ENCODE assay signal across 24 cellular contexts in genomic region chr1:197063212-197063611, GRCh38. TPM values are rescaled to one million over a fixed set of nuclear protein-coding genes. Genes with fewer than 3 reads are reported as not detected.
DNase-seq lines count a peak whose midpoint lies in the region; ATAC-seq and TF ChIP-seq lines count a peak whose summit lies in the region.
"Had no signal": no experiment of that assay in that cellular context is flagged by ENCODE, and none has a peak within 500 bp of the region (broad histone marks: within the 10 kb centered on the region; RNA-seq: fewer than 3 reads in every experiment).

No MANE protein-coding gene starts in this region.

- no peak overlapping the region for H3K4me3 ChIP-seq in testis
- H3K4me3 ChIP-seq: body of pancreas, SJSA1, smooth muscle cell had no signal

- H3K27ac ChIP-seq in testis = no peak overlapping the region
- H3K27ac ChIP-seq: 22Rv1, body of pancreas, SJSA1 had no signal

- CTCF ChIA-PET in activated naive CD4-positive, alpha-beta T cell treated with anti-CD3 and anti-CD28 coated beads, Interleukin-2, amount 10 ng/mL, durations not matched to agents 7 days and 5 days (lab: Charles Lee) = no interaction called here

- no peaks in the 10 kb centered on the region for H3K36me3 ChIP-seq in testis (ENCODE audit: low read depth, missing control alignments)
- H3K36me3 ChIP-seq: SJSA1 had no signal

- peak overlapping the region; percentile 14 for H3K27ac Mint-ChIP-seq in activated naive CD4-positive, alpha-beta T cell treated with anti-CD3 and anti-CD28 coated beads, Interleukin-2, amount 10 ng/mL, durations not matched to agents 7 days and 5 days
- H3K27ac Mint-ChIP-seq: activated naive CD8-positive, alpha-beta T cell treated with anti-CD3 and anti-CD28 coated beads, Interleukin-2, amount 10 ng/mL, durations not matched to agents 7 days and 5 days had no signal

- no peaks in the 10 kb centered on the region for H3K4me1 ChIP-seq in testis
- H3K4me1 ChIP-seq: body of pancreas, SJSA1 had no signal

- TF ChIP-seq POLR2A in testis (IDR thresholded peaks at IDR 0.05) = no peak

- H3K9me3 Mint-ChIP-seq in activated naive CD4-positive, alpha-beta T cell treated with anti-CD3 and anti-CD28 coated beads, Interleukin-2, amount 10 ng/mL, durations not matched to agents 7 days and 5 days = no peaks in the 10 kb centered on the region
- H3K9me3 Mint-ChIP-seq: activated naive CD8-positive, alpha-beta T cell treated with anti-CD3 and anti-CD28 coated beads, Interleukin-2, amount 10 ng/mL, durations not matched to agents 7 days and 5 days had no signal

- WGBS in testis, 2 donors = 79 to 92% methylated on average over 2 of the region's 2 CpGs

- intact Hi-C loops in testis (cut with DNase I; ENCODE audit: low total_unique reads) = no loop called here

- peak; percentile 10 for ATAC-seq in HG02763 (IDR thresholded peaks at IDR 0.05; ENCODE audit: unreplicated experiment)
- no peak for ATAC-seq in HG03097 (IDR thresholded peaks at IDR 0.05; ENCODE audit: low FRiP score, unreplicated experiment)
- ATAC-seq: body of pancreas had no signal

- DNase-seq in activated naive CD4-positive, alpha-beta T cell treated with anti-CD3 and anti-CD28 coated beads, Interleukin-2, amount 10 ng/mL, durations not matched to agents 7 days and 5 days = no peak
- no peak for DNase-seq in activated naive CD4-positive, alpha-beta T cell treated with Interleukin-2 at 50 U/mL for 16 hours
- DNase-seq in OCI-M1 (lab: John Stamatoyannopoulos, UW) (peak; percentile 38), testis (no peak), iPS-NIHi7 (ENCODE audit: extremely low spot score) (no peak), dedifferentiated amniotic fluid mesenchymal stem cell (ENCODE audit: extremely low spot score) (no peak)
- DNase-seq: activated CD4-positive, CD25-positive, alpha-beta regulatory T cell; activated naive CD8-positive, alpha-beta T cell treated with anti-CD3 and anti-CD28 coated beads, Interleukin-2, amount 10 ng/mL, durations not matched to agents 7 days and 5 days; body of pancreas; foreskin fibroblast; kidney glomerular epithelial cell; NCI-H2171; stimulated activated CD4-positive, alpha-beta T cell treated with anti-CD3 and anti-CD28 coated beads, Interleukin-4, amount 100 ng/mL, for 24 hours; T-helper 2 cell had no signal

- no peaks in the 10 kb centered on the region for H3K27me3 ChIP-seq in testis
- H3K27me3 ChIP-seq: body of pancreas, SJSA1 had no signal

- H3K4me1 Mint-ChIP-seq in activated naive CD4-positive, alpha-beta T cell treated with anti-CD3 and anti-CD28 coated beads, Interleukin-2, amount 10 ng/mL, durations not matched to agents 7 days and 5 days = no peaks in the 10 kb centered on the region
- H3K4me1 Mint-ChIP-seq: activated naive CD8-positive, alpha-beta T cell treated with anti-CD3 and anti-CD28 coated beads, Interleukin-2, amount 10 ng/mL, durations not matched to agents 7 days and 5 days had no signal

- H3K9me3 ChIP-seq in testis = no peaks in the 10 kb centered on the region
- H3K9me3 ChIP-seq: body of pancreas, SJSA1 had no signal

- no peak for TF ChIP-seq CTCF in testis (IDR thresholded peaks at IDR 0.05)

- no peaks in the 10 kb centered on the region for H3K36me3 Mint-ChIP-seq in activated naive CD4-positive, alpha-beta T cell treated with anti-CD3 and anti-CD28 coated beads, Interleukin-2, amount 10 ng/mL, durations not matched to agents 7 days and 5 days
- H3K36me3 Mint-ChIP-seq: activated naive CD8-positive, alpha-beta T cell treated with anti-CD3 and anti-CD28 coated beads, Interleukin-2, amount 10 ng/mL, durations not matched to agents 7 days and 5 days had no signal

- H3K27me3 Mint-ChIP-seq in activated naive CD4-positive, alpha-beta T cell treated with anti-CD3 and anti-CD28 coated beads, Interleukin-2, amount 10 ng/mL, durations not matched to agents 7 days and 5 days = no peaks in the 10 kb centered on the region

- no peak overlapping the region for H3K4me3 Mint-ChIP-seq in activated naive CD4-positive, alpha-beta T cell treated with anti-CD3 and anti-CD28 coated beads, Interleukin-2, amount 10 ng/mL, durations not matched to agents 7 days and 5 days
- H3K4me3 Mint-ChIP-seq: activated naive CD8-positive, alpha-beta T cell treated with anti-CD3 and anti-CD28 coated beads, Interleukin-2, amount 10 ng/mL, durations not matched to agents 7 days and 5 days had no signal

RNA-seq across cellular contexts. Expression of gene F13B, which starts 3.8 kb away (rescaled TPM):
- total RNA-seq in testis = under 1 TPM; 0.31 TPM
- 0.70 TPM for polyA plus RNA-seq in testis (ENCODE audit: insufficient read depth, low read depth, low replicate concordance)
- total RNA-seq: activated naive CD8-positive, alpha-beta T cell treated with anti-CD3 and anti-CD28 coated beads, Interleukin-2, amount 10 ng/mL, durations not matched to agents 7 days and 5 days; body of pancreas; LHCN-M2; pulmonary artery endothelial cell; SJSA1; smooth muscle cell; subcutaneous adipose tissue had no signal
- polyA plus RNA-seq: BJ, neural cell, smooth muscle cell had no signal
